8 cellular contexts compared by ENCODE assay signal in genomic region chr19:55301459-55302331, GRCh38. TPM values are rescaled to one million over a fixed set of nuclear protein-coding genes. Genes with fewer than 3 reads are reported as not detected.
A peak's percentile ranks its signal among the peaks of the same experiment; 100 is the strongest.
DNase-seq lines count a peak whose midpoint lies in the region; ATAC-seq and TF ChIP-seq lines count a peak whose summit lies in the region.

No MANE protein-coding gene starts in this region.

- in situ Hi-C loops in KBM-7 (cut with MboI; ENCODE audit: low pct_unique_long_range_greater_than_20kb, low sequenced_read_pairs) = no loop called here

- peak overlapping the region; percentile 92 for H3K4me2 ChIP-seq in osteoblast (ENCODE audit: insufficient read depth, low read length)

- H3K36me3 ChIP-seq in osteoblast (ENCODE audit: insufficient read depth, low read length) = peaks cover 24% of the 10 kb centered on the region

- no peaks in the 10 kb centered on the region for H3K79me2 ChIP-seq in osteoblast (ENCODE audit: insufficient read depth, low read length)

- no peaks in the 10 kb centered on the region for H4K20me1 ChIP-seq in osteoblast (ENCODE audit: insufficient read depth, low read length)

- peak; percentile 97 for TF ChIP-seq CTCF in C4-2B (conservative IDR thresholded peaks at IDR 0.05)
- TF ChIP-seq CTCF in osteoblast (IDR thresholded peaks at IDR 0.05; ENCODE audit: extremely low read depth, low read depth, low read length) = peak; percentile 87

- H3K27ac ChIP-seq in C4-2B = peak overlapping the region; percentile 42
- peak overlapping the region; percentile 56 for H3K27ac ChIP-seq in osteoblast (ENCODE audit: low read depth, low read length)
- H3K27ac ChIP-seq in temporal lobe (ENCODE audit: low read depth, low read length) = peak overlapping the region; percentile 76

- H3K27me3 ChIP-seq in osteoblast (ENCODE audit: insufficient read depth, low read length) = no peaks in the 10 kb centered on the region

- peaks cover 7% of the 10 kb centered on the region for H3K4me1 ChIP-seq in osteoblast (ENCODE audit: insufficient read depth, low read length)

- ATAC-seq in GM19463 (IDR thresholded peaks at IDR 0.05; ENCODE audit: unreplicated experiment) = peak; percentile 79

- peak; percentile 91 for DNase-seq in KBM-7
- DNase-seq in activated gamma-delta T cell (lab: John Stamatoyannopoulos, UW) = peak; percentile 85
- DNase-seq in foreskin melanocyte = peak; percentile 59
- DNase-seq in osteoblast (ENCODE audit: insufficient read length, low spot score, missing footprints) = peak; percentile 100

- peak overlapping the region; percentile 72 for H3K4me3 ChIP-seq in osteoblast (ENCODE audit: insufficient read depth, low read length)

- H3K9me3 ChIP-seq in osteoblast (ENCODE audit: low read depth, low read length) = no peaks in the 10 kb centered on the region

- 0 out of 2 replicates have a peak, but pooled peaks have one; percentile 42 for TF ChIP-seq POLR2A in Raji (IDR thresholded peaks at IDR 0.05; ENCODE audit: insufficient read depth, low read depth, low read length)

- H2AFZ ChIP-seq in osteoblast (ENCODE audit: low read length) = peak overlapping the region; percentile 97

RNA-seq across cellular contexts. Expression of gene BRSK1, which starts 17.9 kb away (rescaled TPM):
- 1.8 and 4.0 TPM in 2 replicates for total RNA-seq in osteoblast
- total RNA-seq in temporal lobe = 81.4 TPM

RNA-seq across cellular contexts. Expression of gene HSPBP1, which starts 21.8 kb away (rescaled TPM):
- total RNA-seq in osteoblast = 20.6 and 26.4 TPM in 2 replicates
- 19.7 TPM for total RNA-seq in temporal lobe

RNA-seq across cellular contexts. Expression of gene TMEM150B, which starts 23.4 kb away (rescaled TPM):
- under 0.01 and 0.29 TPM in 2 replicates for total RNA-seq in osteoblast
- not detected for total RNA-seq in temporal lobe

RNA-seq across cellular contexts. Expression of gene KMT5C, which starts 38.0 kb away (rescaled TPM):
- total RNA-seq in osteoblast (9.7 and 10.9 TPM in 2 replicates), temporal lobe (5.9 TPM)

RNA-seq across cellular contexts. Expression of gene PPP6R1, which starts 42.9 kb away (rescaled TPM):
- total RNA-seq in osteoblast (27.1 and 32.6 TPM in 2 replicates), temporal lobe (13.3 TPM)

Comparison
In these comparisons a context has a peak if more than half of its experiments do, and no peak if none do; other contexts are left out.
1. Peak in every context shown above with its lines: DNase-seq, ATAC-seq, H3K4me3 ChIP-seq and H3K27ac ChIP-seq.
2. RNA of gene BRSK1, which starts 17.9 kb away (total RNA-seq): 81.4 TPM in temporal lobe (single experiment); 1.8 to 4.0 TPM in osteoblast; every median in the first group is over 10 times any median in the second.